ENCODE assay signal across 1 cellular context in genomic region chr9:133992780-133993634, GRCh38.
TF ChIP-seq lines count a peak whose summit lies in the region.

No MANE protein-coding gene starts in this region.

TF ChIP-seq in HepG2, 621 proteins besides CTCF, POLR2A, EP300 and RAD21 (continued from another document and continues in another):
- TF ChIP-seq ZBTB20 (CRISPR knock-in tag; IDR thresholded peaks at IDR 0.05; ENCODE audit: borderline replicate concordance, low read depth), result peak; percentile 62; the same call in 1 of the 2 replicates
- TF ChIP-seq ZFP62 (CRISPR knock-in tag; IDR thresholded peaks at IDR 0.05), result no peak
- TF ChIP-seq HNF1B (CRISPR knock-in tag; IDR thresholded peaks at IDR 0.05), result peak; percentile 38; the same call in 1 of the 2 replicates
- TF ChIP-seq ZC3H13 (CRISPR knock-in tag; IDR thresholded peaks at IDR 0.05), result peak; percentile 92
- 0 out of 2 replicates have a peak, but pooled peaks have one; percentile 14 for TF ChIP-seq RXRB (CRISPR knock-in tag; IDR thresholded peaks at IDR 0.05; ENCODE audit: borderline replicate concordance)
- TF ChIP-seq SP1 (IDR thresholded peaks at IDR 0.05), result no peak
- peak; percentile 42; the same call in 1 of the 2 replicates for TF ChIP-seq SP1 (CRISPR knock-in tag; IDR thresholded peaks at IDR 0.05)
- TF ChIP-seq ZC3H4 (CRISPR knock-in tag; IDR thresholded peaks at IDR 0.05; ENCODE audit: borderline replicate concordance), result no peak
- 0 out of 2 replicates have a peak, but pooled peaks have one; percentile 82 for TF ChIP-seq ZNF34 (CRISPR knock-in tag; IDR thresholded peaks at IDR 0.05; ENCODE audit: borderline replicate concordance)
- peak; percentile 89; the same call in 1 of the 2 replicates for TF ChIP-seq ZFP91 (CRISPR knock-in tag; IDR thresholded peaks at IDR 0.05; ENCODE audit: borderline replicate concordance)
- TF ChIP-seq FOXC1 (CRISPR knock-in tag; IDR thresholded peaks at IDR 0.05; ENCODE audit: borderline replicate concordance), result peak; percentile 88; the same call in 1 of the 2 replicates
- no peak; the same call in 1 of the 2 replicates for TF ChIP-seq ARID5B (CRISPR knock-in tag; IDR thresholded peaks at IDR 0.05)
- peak; percentile 11; the same call in 1 of the 2 replicates for TF ChIP-seq PITX1 (CRISPR knock-in tag; IDR thresholded peaks at IDR 0.05)
- TF ChIP-seq SP4 (CRISPR knock-in tag; IDR thresholded peaks at IDR 0.05), result peak; percentile 86
- peak; percentile 51; the same call in 1 of the 2 replicates for TF ChIP-seq PRDM15 (CRISPR knock-in tag; IDR thresholded peaks at IDR 0.05)
- no peak for TF ChIP-seq SRSF9 (IDR thresholded peaks at IDR 0.05; ENCODE audit: borderline replicate concordance, insufficient read depth, low read depth, low read length, poor library complexity, severe bottlenecking)
- TF ChIP-seq MTA1 (CRISPR knock-in tag; IDR thresholded peaks at IDR 0.05; ENCODE audit: borderline replicate concordance), result peak; percentile 78
- no peak for TF ChIP-seq CC2D1A (CRISPR knock-in tag; IDR thresholded peaks at IDR 0.05)
- 0 out of 2 replicates have a peak, but pooled peaks have one; percentile 30 for TF ChIP-seq REXO4 (CRISPR knock-in tag; IDR thresholded peaks at IDR 0.05; ENCODE audit: borderline replicate concordance)
- TF ChIP-seq ZNF230 (CRISPR knock-in tag; IDR thresholded peaks at IDR 0.05), result 0 out of 2 replicates have a peak, but pooled peaks have one; percentile 50
- TF ChIP-seq ZBTB3 (CRISPR knock-in tag; IDR thresholded peaks at IDR 0.05; ENCODE audit: borderline replicate concordance, low read depth), result 0 out of 2 replicates have a peak, but pooled peaks have one; percentile 37
- 0 out of 2 replicates have a peak, but pooled peaks have one; percentile 83 for TF ChIP-seq ZNF235 (CRISPR knock-in tag; IDR thresholded peaks at IDR 0.05; ENCODE audit: borderline replicate concordance)
- no peak for TF ChIP-seq ZNF251 (CRISPR knock-in tag; IDR thresholded peaks at IDR 0.05)
- peak; percentile 94 for TF ChIP-seq ZNF883 (CRISPR knock-in tag; IDR thresholded peaks at IDR 0.05; ENCODE audit: not compliant biosample characterization)
- TF ChIP-seq ZNF44 (CRISPR knock-in tag; IDR thresholded peaks at IDR 0.05), result peak; percentile 78; the same call in 1 of the 2 replicates
- TF ChIP-seq FOXP4 (CRISPR knock-in tag; IDR thresholded peaks at IDR 0.05), result peak; percentile 25; the same call in 1 of the 2 replicates
- no peak for TF ChIP-seq RERE (CRISPR knock-in tag; IDR thresholded peaks at IDR 0.05; ENCODE audit: low read depth)
- TF ChIP-seq RBM39 (IDR thresholded peaks at IDR 0.05; ENCODE audit: low read depth, low read length, poor library complexity, severe bottlenecking), result peak; percentile 83
- TF ChIP-seq TP53 (CRISPR knock-in tag; conservative IDR thresholded peaks at IDR 0.05), result 0 out of 2 replicates have a peak, but pooled peaks have one; percentile 22
- no peak for TF ChIP-seq RARG (CRISPR knock-in tag; IDR thresholded peaks at IDR 0.05; ENCODE audit: low read depth)
- TF ChIP-seq ZMYM4 (CRISPR knock-in tag; IDR thresholded peaks at IDR 0.05), result peak; percentile 58; the same call in 1 of the 2 replicates
- TF ChIP-seq ZNF3 (CRISPR knock-in tag; IDR thresholded peaks at IDR 0.05), result no peak
- peak; percentile 27; the same call in 1 of the 2 replicates for TF ChIP-seq ZNF124 (CRISPR knock-in tag; IDR thresholded peaks at IDR 0.05)
- peak; percentile 67; the same call in 1 of the 2 replicates for TF ChIP-seq SRY (CRISPR knock-in tag; IDR thresholded peaks at IDR 0.05)
